ENCODE assay signal across 20 cellular contexts in genomic region chr16:3670711-3671110, GRCh38. TPM values are rescaled to one million over a fixed set of nuclear protein-coding genes. Genes with fewer than 3 reads are reported as not detected.
A peak's percentile ranks its signal among the peaks of the same experiment; 100 is the strongest.
DNase-seq lines count a peak whose midpoint lies in the region; ATAC-seq, FAIRE-seq and TF ChIP-seq lines count a peak whose summit lies in the region.
"Had no signal": no experiment of that assay in that cellular context is flagged by ENCODE, and none has a peak within 500 bp of the region (broad histone marks: within the 10 kb centered on the region; RNA-seq: fewer than 3 reads in every experiment).

No MANE protein-coding gene starts in this region.

- H3K4me1 Mint-ChIP-seq in astrocyte (ENCODE audit: low read depth, unreplicated experiment) (no peaks in the 10 kb centered on the region), nephron progenitor cell (peaks cover 10% of the 10 kb centered on the region)
- H3K4me1 Mint-ChIP-seq: H9 had no signal

- H4K20me1 ChIP-seq in Loucy (ENCODE audit: insufficient read depth, low read length, poor library complexity, severe bottlenecking), result no peaks in the 10 kb centered on the region
- no peaks in the 10 kb centered on the region for H4K20me1 ChIP-seq in astrocyte (ENCODE audit: insufficient read depth, low read length)

- H3K27ac Mint-ChIP-seq in activated naive CD4-positive, alpha-beta T cell treated with anti-CD3 and anti-CD28 coated beads, Interleukin-2, amount 50 U/mL, for 72 hours, result peak overlapping the region; percentile 11 to 37
- peak overlapping the region; percentile 34 for H3K27ac Mint-ChIP-seq in astrocyte (ENCODE audit: unreplicated experiment)
- peak overlapping the region; percentile 42 for H3K27ac Mint-ChIP-seq in nephron progenitor cell
- H3K27ac Mint-ChIP-seq: H9, HFFc6 had no signal

- H3K27ac ChIP-seq in astrocyte (ENCODE audit: low read depth, low read length) (no peak overlapping the region), A673 (ENCODE audit: low read depth, low read length, poor library complexity, severe bottlenecking) (no peak overlapping the region)
- H3K27ac ChIP-seq: BLaER1 had no signal

- no peaks in the 10 kb centered on the region for H3K79me2 ChIP-seq in Loucy (ENCODE audit: insufficient read depth, low read length)
- no peaks in the 10 kb centered on the region for H3K79me2 ChIP-seq in astrocyte (ENCODE audit: insufficient read depth, low read length)

- H3K9ac ChIP-seq in Loucy (ENCODE audit: low read depth, low read length, poor library complexity, severe bottlenecking) (peak overlapping the region; percentile 59), astrocyte (ENCODE audit: low read length) (no peak overlapping the region)
- H3K9ac ChIP-seq: BLaER1 had no signal

- H3F3A ChIP-seq in Loucy (ENCODE audit: low read depth), result no peaks in the 10 kb centered on the region

- H3K4me2 ChIP-seq in Loucy (ENCODE audit: low read depth, low read length, poor library complexity, severe bottlenecking), result peak overlapping the region; percentile 76
- H3K4me2 ChIP-seq in astrocyte (ENCODE audit: low read length), result no peak overlapping the region
- H3K4me2 ChIP-seq: BLaER1 had no signal

- no peak for FAIRE-seq in astrocyte (lab: Jason Lieb, UNC)
- FAIRE-seq: GM12891 had no signal

- H3K9me3 ChIP-seq in Loucy (ENCODE audit: insufficient read depth, low read depth, low read length), result no peaks in the 10 kb centered on the region
- peaks cover 9% of the 10 kb centered on the region for H3K9me3 ChIP-seq in astrocyte (ENCODE audit: insufficient read depth, low read depth, low read length)
- H3K9me3 ChIP-seq in A673 (ENCODE audit: low read depth, low read length, poor library complexity, severe bottlenecking), result no peaks in the 10 kb centered on the region
- H3K9me3 ChIP-seq: BLaER1, MG63 had no signal

- H3K27me3 Mint-ChIP-seq in astrocyte (ENCODE audit: low read depth, unreplicated experiment) (no peaks in the 10 kb centered on the region), nephron progenitor cell (ENCODE audit: low read depth, poor library complexity) (no peaks in the 10 kb centered on the region)
- H3K27me3 Mint-ChIP-seq: CD4-positive, alpha-beta memory T cell had no signal

- peak overlapping the region; percentile 40 for H3K4me3 ChIP-seq in Loucy (ENCODE audit: low read length, poor library complexity, severe bottlenecking)
- H3K4me3 ChIP-seq in astrocyte (ENCODE audit: insufficient read depth, low read depth, low read length), result no peak overlapping the region
- H3K4me3 ChIP-seq in A673 (ENCODE audit: low read depth, low read length, poor library complexity, severe bottlenecking), result no peak overlapping the region
- H3K4me3 ChIP-seq: BLaER1, MG63 had no signal

- no TSS peak for BruUV-seq in A673 (replicated peaks; lab: Mats Ljungman, UMichigan)

- H3K9me3 Mint-ChIP-seq in activated naive CD4-positive, alpha-beta T cell treated with anti-CD3 and anti-CD28 coated beads, Interleukin-2, amount 50 U/mL, for 72 hours, result no peaks in the 10 kb centered on the region
- H3K9me3 Mint-ChIP-seq in astrocyte (ENCODE audit: unreplicated experiment) (peaks cover 2% of the 10 kb centered on the region), nephron progenitor cell (no peaks in the 10 kb centered on the region)
- H3K9me3 Mint-ChIP-seq: CD4-positive, alpha-beta memory T cell; H9 had no signal

- H2AFZ ChIP-seq in Loucy (ENCODE audit: low read length) (no peak overlapping the region), astrocyte (ENCODE audit: low read depth, low read length) (no peak overlapping the region)

- intact Hi-C loops in A673 (cut with micrococcal nuclease; ENCODE audit: unreplicated experiment), result no loop called here

- CTCF ChIA-PET in A673 (lab: Charles Lee), result no interaction called here

- H3K27me3 ChIP-seq in Loucy (ENCODE audit: insufficient read depth, low read length, poor library complexity, severe bottlenecking), result no peaks in the 10 kb centered on the region
- no peaks in the 10 kb centered on the region for H3K27me3 ChIP-seq in astrocyte (ENCODE audit: insufficient read depth, low read length)
- no peaks in the 10 kb centered on the region for H3K27me3 ChIP-seq in A673 (replicated peaks; ENCODE audit: insufficient read depth, low read depth, low read length, poor library complexity)
- H3K27me3 ChIP-seq: BLaER1, MG63 had no signal

- ATAC-seq in activated naive CD4-positive, alpha-beta T cell treated with anti-CD3 and anti-CD28 coated beads, Interleukin-2, amount 50 U/mL, for 72 hours, result no peak

- H3K9me2 ChIP-seq in Loucy (replicated peaks; ENCODE audit: low read depth, low read length), result no peaks in the 10 kb centered on the region

- H3K36me3 ChIP-seq in Loucy (ENCODE audit: insufficient read depth, low read length), result no peaks in the 10 kb centered on the region; the same call in 1 of the 2 replicates
- H3K36me3 ChIP-seq in astrocyte (ENCODE audit: insufficient read depth, low read length), result no peaks in the 10 kb centered on the region
- H3K36me3 ChIP-seq in A673 (ENCODE audit: insufficient read depth, low read length, poor library complexity, severe bottlenecking), result peaks cover 65% of the 10 kb centered on the region

- H3K4me3 Mint-ChIP-seq in astrocyte (ENCODE audit: unreplicated experiment) (no peak overlapping the region), nephron progenitor cell (no peak overlapping the region)
- H3K4me3 Mint-ChIP-seq: CD4-positive, alpha-beta memory T cell; H9; HFFc6 had no signal

- H3K36me3 Mint-ChIP-seq in activated naive CD4-positive, alpha-beta T cell treated with anti-CD3 and anti-CD28 coated beads, Interleukin-2, amount 50 U/mL, for 72 hours, result peaks cover 0 to 5% of the 10 kb centered on the region in 2 donors
- H3K36me3 Mint-ChIP-seq in astrocyte (ENCODE audit: low read depth, unreplicated experiment), result peaks cover 39% of the 10 kb centered on the region
- H3K36me3 Mint-ChIP-seq in nephron progenitor cell (ENCODE audit: low read depth), result peaks cover 73% of the 10 kb centered on the region

- TF ChIP-seq CTCF in Loucy (conservative IDR thresholded peaks at IDR 0.05; ENCODE audit: low read length), result no peak
- no peak for TF ChIP-seq CTCF in astrocyte (IDR thresholded peaks at IDR 0.05; ENCODE audit: insufficient read depth, low read depth, low read length)
- no peak for TF ChIP-seq CTCF in nephron progenitor cell (IDR thresholded peaks at IDR 0.05)
- no peak for TF ChIP-seq CTCF in A673 (conservative IDR thresholded peaks at IDR 0.05; ENCODE audit: low read depth, low read length)

- peaks cover 35% of the 10 kb centered on the region for H3K4me1 ChIP-seq in Loucy (ENCODE audit: insufficient read depth, low read length, poor library complexity, severe bottlenecking)
- H3K4me1 ChIP-seq in astrocyte (ENCODE audit: insufficient read depth, low read length), result no peaks in the 10 kb centered on the region
- no peaks in the 10 kb centered on the region for H3K4me1 ChIP-seq in A673 (ENCODE audit: insufficient read depth, low read length, poor library complexity, severe bottlenecking)

- DNase-seq in activated naive CD4-positive, alpha-beta T cell treated with anti-CD3 and anti-CD28 coated beads, Interleukin-2, amount 50 U/mL, for 72 hours (ENCODE audit: low spot score in 2 of 2), result no peak
- DNase-seq in activated naive CD4-positive, alpha-beta T cell treated with Interleukin-2 at 50 U/mL for 16 hours, result no peak
- DNase-seq in astrocyte (ENCODE audit: low read depth) (no peak), nephron progenitor cell (no peak), A673 (ENCODE audit: low spot score) (no peak), RPMI8226 (no peak)
- DNase-seq: CD4-positive, alpha-beta memory T cell; H9; HFFc6; Karpas-422; MG63; NCI-H1417; NCI-H1694 treated with DMSO at 0.1 percent for 48 hours; NCI-H2081 treated with DMSO at 0.1 percent for 48 hours; NCI-H446 treated with DMSO at 0.1 percent for 48 hours; NCI-H526 treated with DMSO at 0.1 percent for 48 hours; SHP77 treated with DMSO at 0.1 percent for 48 hours had no signal

- POLR2A ChIA-PET in A673 (lab: Charles Lee; ENCODE audit: low non-redundant PET), result interaction anchor here (0.5 kb wide), 1 partner anchor 34 kb away, joined by 4 read pairs; no protein-coding TSS in a partner anchor

RNA-seq across cellular contexts. Expression of gene DNASE1, which starts 16.2 kb away (rescaled TPM):
- total RNA-seq in activated naive CD4-positive, alpha-beta T cell treated with anti-CD3 and anti-CD28 coated beads, Interleukin-2, amount 50 U/mL, for 72 hours, result 10 to 100 TPM; 17.5 to 29.5 TPM
- total RNA-seq in astrocyte (16.2 and 16.9 TPM in 2 replicates), A673 (2021) (17.9 and 19.1 TPM in 2 replicates)

RNA-seq across cellular contexts. Expression of gene TRAP1, which starts 46.6 kb away (rescaled TPM):
- total RNA-seq in activated naive CD4-positive, alpha-beta T cell treated with anti-CD3 and anti-CD28 coated beads, Interleukin-2, amount 50 U/mL, for 72 hours, result 100 to 1,000 TPM; 191 to 276 TPM
- total RNA-seq in astrocyte (57.1 and 63.3 TPM in 2 replicates), A673 (2021) (280 and 300 TPM in 2 replicates)

RNA-seq across cellular contexts. Expression of gene SLX4, which starts 59.3 kb away (rescaled TPM):
- 10 to 100 TPM; 12.7 to 19.7 TPM for total RNA-seq in activated naive CD4-positive, alpha-beta T cell treated with anti-CD3 and anti-CD28 coated beads, Interleukin-2, amount 50 U/mL, for 72 hours
- total RNA-seq in astrocyte (7.8 and 7.9 TPM in 2 replicates), A673 (2021) (15.1 and 16.1 TPM in 2 replicates)
